ENCODE assay signal across 13 cellular contexts in genomic region chr2:86860573-86860972, GRCh38. TPM values are rescaled to one million over a fixed set of nuclear protein-coding genes. Genes with fewer than 3 reads are reported as not detected.
A peak's percentile ranks its signal among the peaks of the same experiment; 100 is the strongest.
DNase-seq lines count a peak whose midpoint lies in the region; ATAC-seq, FAIRE-seq and TF ChIP-seq lines count a peak whose summit lies in the region.
"Not testable (repeated sequence)": the region's sequence is repeated elsewhere in the genome, so short reads cannot be mapped to it uniquely, and the experiment has no call there.
"Had no signal": no experiment of that assay in that cellular context is flagged by ENCODE, and none has a peak within 500 bp of the region (broad histone marks: within the 10 kb centered on the region; RNA-seq: fewer than 3 reads in every experiment).

No MANE protein-coding gene starts in this region.

- POLR2A ChIA-PET in Caco-2 (lab: Charles Lee); activated CD4-positive, alpha-beta T cell treated with anti-CD3 and anti-CD28 coated beads for 36 hours (lab: Charles Lee): not testable (repeated sequence)

- H3K9me3 ChIP-seq in Caco-2: not testable (repeated sequence)

- DNase-seq in Caco-2; activated CD4-positive, alpha-beta T cell treated with anti-CD3 and anti-CD28 coated beads for 36 hours; activated T-cell treated with anti-CD3 and anti-CD28 coated beads, Interleukin-2, amount 50 U/mL, for 24 hours; activated naive CD8-positive, alpha-beta T cell treated with anti-CD3 and anti-CD28 coated beads for 36 hours; effector memory CD8-positive, alpha-beta T cell; natural killer cell; stimulated activated naive CD8-positive, alpha-beta T cell treated with anti-CD3 and anti-CD28 coated beads, Interleukin-15, Interleukin-2, amounts not matched to agents 100 U/mL and 50 U/mL, for 24 hours; urothelium cell line (ENCODE audit: low spot score): not testable (repeated sequence)

- H3K4me1 Mint-ChIP-seq in Caco-2 (ENCODE audit: low read depth, unreplicated experiment); activated CD4-positive, alpha-beta T cell treated with anti-CD3 and anti-CD28 coated beads for 36 hours; natural killer cell: not testable (repeated sequence)
- H3K4me1 Mint-ChIP-seq in activated T-cell treated with anti-CD3 and anti-CD28 coated beads, Interleukin-2, amount 50 U/mL, for 24 hours (ENCODE audit: low read depth): peaks cover 10% of the 10 kb centered on the region
- H3K4me1 Mint-ChIP-seq in activated naive CD8-positive, alpha-beta T cell treated with anti-CD3 and anti-CD28 coated beads for 36 hours: peaks cover 26% of the 10 kb centered on the region
- H3K4me1 Mint-ChIP-seq in effector memory CD8-positive, alpha-beta T cell (ENCODE audit: low read depth in 2 of 2): peaks cover 17 to 24% of the 10 kb centered on the region in 2 donors

- peak; percentile 9 for FAIRE-seq in urothelium cell line (lab: Jason Lieb, UNC)

- not testable (repeated sequence) for H3K9me3 Mint-ChIP-seq in Caco-2 (ENCODE audit: unreplicated experiment); activated CD4-positive, alpha-beta T cell treated with anti-CD3 and anti-CD28 coated beads for 36 hours (ENCODE audit: low read depth); activated T-cell treated with anti-CD3 and anti-CD28 coated beads, Interleukin-2, amount 50 U/mL, for 24 hours; activated naive CD8-positive, alpha-beta T cell treated with anti-CD3 and anti-CD28 coated beads for 36 hours; effector memory CD8-positive, alpha-beta T cell; natural killer cell

- intact Hi-C loops in Caco-2 (cut with micrococcal nuclease; ENCODE audit: unreplicated experiment); activated CD4-positive, alpha-beta T cell treated with anti-CD3 and anti-CD28 coated beads for 36 hours (cut with DNase I, micrococcal nuclease); natural killer cell (cut with micrococcal nuclease): not testable (repeated sequence)

- not testable (repeated sequence) for BruUV-seq in Caco-2 (replicated peaks; lab: Mats Ljungman, UMichigan)

- not testable (repeated sequence) for ATAC-seq in activated CD4-positive, alpha-beta T cell treated with anti-CD3 and anti-CD28 coated beads for 36 hours; natural killer cell
- peak; percentile 12 for ATAC-seq in effector memory CD8-positive, alpha-beta T cell (replicated peaks)
- peak; percentile 14 for ATAC-seq in stimulated activated naive CD8-positive, alpha-beta T cell treated with anti-CD3 and anti-CD28 coated beads, Interleukin-15, Interleukin-2, amounts not matched to agents 100 U/mL and 50 U/mL, for 24 hours

- H3K4me3 ChIP-seq in Caco-2 (ENCODE audit: low read depth, low read length): not testable (repeated sequence)

- H3K27me3 Mint-ChIP-seq in Caco-2 (ENCODE audit: insufficient read depth, unreplicated experiment); activated CD4-positive, alpha-beta T cell treated with anti-CD3 and anti-CD28 coated beads for 36 hours; activated naive CD8-positive, alpha-beta T cell treated with anti-CD3 and anti-CD28 coated beads for 36 hours; effector memory CD8-positive, alpha-beta T cell; natural killer cell (ENCODE audit: low read depth in 2 of 2): not testable (repeated sequence)
- peaks cover 13% of the 10 kb centered on the region for H3K27me3 Mint-ChIP-seq in activated T-cell treated with anti-CD3 and anti-CD28 coated beads, Interleukin-2, amount 50 U/mL, for 24 hours

- H3K4me3 Mint-ChIP-seq in Caco-2 (ENCODE audit: unreplicated experiment) (peak overlapping the region; percentile 63), natural killer cell (peak overlapping the region; percentile 47)
- H3K4me3 Mint-ChIP-seq in activated CD4-positive, alpha-beta T cell treated with anti-CD3 and anti-CD28 coated beads for 36 hours: peak overlapping the region; percentile 28
- peak overlapping the region; percentile 85 for H3K4me3 Mint-ChIP-seq in activated T-cell treated with anti-CD3 and anti-CD28 coated beads, Interleukin-2, amount 50 U/mL, for 24 hours
- H3K4me3 Mint-ChIP-seq in activated naive CD8-positive, alpha-beta T cell treated with anti-CD3 and anti-CD28 coated beads for 36 hours: peak overlapping the region; percentile 95
- H3K4me3 Mint-ChIP-seq in effector memory CD8-positive, alpha-beta T cell: peak overlapping the region; percentile 85 to 90

- H3K27me3 ChIP-seq in Caco-2 (replicated peaks; ENCODE audit: control insufficient read depth, insufficient read depth, low read length): not testable (repeated sequence)

- TF ChIP-seq CTCF in Caco-2 (IDR thresholded peaks at IDR 0.05; ENCODE audit: insufficient read depth in 1 of 2, low read depth in 1 of 2, low read length in 1 of 2, severe bottlenecking in 1 of 2, unreplicated experiment in 1 of 2); natural killer cell (IDR thresholded peaks at IDR 0.05): not testable (repeated sequence)

- CTCF ChIA-PET in Caco-2 (lab: Charles Lee); activated CD4-positive, alpha-beta T cell treated with anti-CD3 and anti-CD28 coated beads for 36 hours (lab: Charles Lee): not testable (repeated sequence)

- not testable (repeated sequence) for H3K36me3 Mint-ChIP-seq in Caco-2 (ENCODE audit: insufficient read depth, unreplicated experiment); activated CD4-positive, alpha-beta T cell treated with anti-CD3 and anti-CD28 coated beads for 36 hours (ENCODE audit: low read depth); natural killer cell
- peaks cover 17% of the 10 kb centered on the region for H3K36me3 Mint-ChIP-seq in activated T-cell treated with anti-CD3 and anti-CD28 coated beads, Interleukin-2, amount 50 U/mL, for 24 hours (ENCODE audit: low read depth)
- peaks cover 26% of the 10 kb centered on the region for H3K36me3 Mint-ChIP-seq in activated naive CD8-positive, alpha-beta T cell treated with anti-CD3 and anti-CD28 coated beads for 36 hours
- H3K36me3 Mint-ChIP-seq in effector memory CD8-positive, alpha-beta T cell (ENCODE audit: insufficient read depth): peaks cover 13% of the 10 kb centered on the region

- H3K27ac Mint-ChIP-seq in Caco-2 (ENCODE audit: unreplicated experiment): peak overlapping the region; percentile 28
- H3K27ac Mint-ChIP-seq in activated CD4-positive, alpha-beta T cell treated with anti-CD3 and anti-CD28 coated beads for 36 hours; natural killer cell: not testable (repeated sequence)
- H3K27ac Mint-ChIP-seq in activated T-cell treated with anti-CD3 and anti-CD28 coated beads, Interleukin-2, amount 50 U/mL, for 24 hours: peak overlapping the region; percentile 91
- peak overlapping the region; percentile 99 for H3K27ac Mint-ChIP-seq in activated naive CD8-positive, alpha-beta T cell treated with anti-CD3 and anti-CD28 coated beads for 36 hours
- H3K27ac Mint-ChIP-seq in effector memory CD8-positive, alpha-beta T cell: peak overlapping the region; percentile 85 to 94

- H3K36me3 ChIP-seq in Caco-2 (ENCODE audit: control insufficient read depth, insufficient read depth, low read length): not testable (repeated sequence)

- H3K4me1 ChIP-seq in Caco-2: not testable (repeated sequence)

RNA-seq across cellular contexts. Expression of gene CD8B, which starts 1.1 kb away (rescaled TPM):
- total RNA-seq in Caco-2 (2022) (9.1 and 10.0 TPM in 2 replicates), natural killer cell (10 to 100 TPM in 1 of 3 donors, 1 to 10 TPM in 2; 1.9 to 22.7 (median 6.0) TPM)
- total RNA-seq in activated CD4-positive, alpha-beta T cell treated with anti-CD3 and anti-CD28 coated beads for 36 hours: 1 to 10 TPM; 2.1 to 2.3 TPM
- 100 to 1,000 TPM; 260 to 268 TPM for total RNA-seq in activated naive CD8-positive, alpha-beta T cell treated with anti-CD3 and anti-CD28 coated beads for 36 hours
- total RNA-seq: A172, B cell, Daoy, GM23248, HT-29 had no signal

Comparison
In these comparisons a context has a peak if more than half of its experiments do, and no peak if none do; other contexts are left out.
1. H3K4me3 Mint-ChIP-seq: peak in every context shown above with its lines; median percentile 95 in activated naive CD8-positive, alpha-beta T cell treated with anti-CD3 and anti-CD28 coated beads for 36 hours; 88 in effector memory CD8-positive, alpha-beta T cell; 85 in activated T-cell treated with anti-CD3 and anti-CD28 coated beads, Interleukin-2, amount 50 U/mL, for 24 hours; 63 in Caco-2; 47 in natural killer cell; 28 in activated CD4-positive, alpha-beta T cell treated with anti-CD3 and anti-CD28 coated beads for 36 hours.
2. RNA of gene CD8B, which starts 1.1 kb away (total RNA-seq): 260 to 268 TPM in activated naive CD8-positive, alpha-beta T cell treated with anti-CD3 and anti-CD28 coated beads for 36 hours; 9.1 to 10.0 TPM in Caco-2, 1.9 to 22.7 TPM in natural killer cell and 2.1 to 2.3 TPM in activated CD4-positive, alpha-beta T cell treated with anti-CD3 and anti-CD28 coated beads for 36 hours; every median in the first group is over 10 times any median in the second.